In the genomic region with DNA sequence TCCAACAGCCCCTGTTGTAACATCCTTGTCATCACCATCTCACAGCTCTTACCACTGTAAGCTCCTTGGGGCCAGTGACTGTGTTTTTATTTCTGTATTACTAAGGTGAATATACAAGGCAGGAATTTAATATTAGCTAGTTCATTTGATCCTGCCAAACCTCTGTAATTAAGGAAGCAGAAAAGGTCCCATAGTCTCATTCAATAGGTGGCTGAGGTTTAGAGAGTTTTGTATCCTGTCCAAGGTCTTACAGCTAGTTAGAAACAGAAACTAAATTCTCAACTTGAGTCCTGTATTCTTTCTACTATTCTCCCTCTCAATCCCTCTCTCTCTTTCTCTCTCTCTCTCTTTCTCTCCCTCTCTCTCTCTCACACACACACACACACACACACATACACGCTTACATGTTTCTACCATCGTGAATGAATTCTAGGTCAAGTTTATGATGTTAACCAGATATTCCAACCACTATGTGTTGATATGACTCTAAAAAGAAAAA, we compare ENCODE assay signal across 8 cellular contexts. TPM values are rescaled to one million over a fixed set of nuclear protein-coding genes. Genes with fewer than 3 reads are reported as not detected.
A peak's percentile ranks its signal among the peaks of the same experiment; 100 is the strongest.
DNase-seq lines count a peak whose midpoint lies in the region; ATAC-seq and TF ChIP-seq lines count a peak whose summit lies in the region.

No MANE protein-coding gene starts in this region.

- H3K4me1 Mint-ChIP-seq in activated T-cell treated with anti-CD3 and anti-CD28 coated beads, Interleukin-2, amount 50 U/mL, for 72 hours (ENCODE audit: low read depth), result peaks cover 94% of the 10 kb centered on the region
- H3K4me1 Mint-ChIP-seq in activated T-helper 1 cell treated with anti-CD3 and anti-CD28 coated beads, Interleukin-12 subunit alpha, Interleukin-12 subunit beta, Interleukin-2, Interleukin-4 antibody, amounts not matched to agents 30 ng/mL and 10 ng/mL and 1 ng/mL, durations not matched to agents 14 hours and 24 hours and 36 hours (ENCODE audit: low read depth), result peaks cover 81% of the 10 kb centered on the region

- H3K27me3 Mint-ChIP-seq in activated T-cell treated with anti-CD3 and anti-CD28 coated beads, Interleukin-2, amount 50 U/mL, for 72 hours (ENCODE audit: low read depth), result no peaks in the 10 kb centered on the region
- peaks cover 2% of the 10 kb centered on the region for H3K27me3 Mint-ChIP-seq in activated T-helper 1 cell treated with anti-CD3 and anti-CD28 coated beads, Interleukin-12 subunit alpha, Interleukin-12 subunit beta, Interleukin-2, Interleukin-4 antibody, amounts not matched to agents 30 ng/mL and 10 ng/mL and 1 ng/mL, durations not matched to agents 14 hours and 24 hours and 36 hours (ENCODE audit: insufficient read depth)

- intact Hi-C loops in activated T-helper 1 cell treated with anti-CD3 and anti-CD28 coated beads, Interleukin-12 subunit alpha, Interleukin-12 subunit beta, Interleukin-2, Interleukin-4 antibody, amounts not matched to agents 30 ng/mL and 10 ng/mL and 1 ng/mL, durations not matched to agents 14 hours and 24 hours and 36 hours (cut with micrococcal nuclease), result loop anchor here (1.0 to 10.0 kb wide), 20 partner anchors 9 to 1585 kb away; a partner anchor contains a TSS
- intact Hi-C loops in testis (cut with DNase I; ENCODE audit: low total_unique reads), result no loop called here

- H3K4me1 ChIP-seq in testis (no peaks in the 10 kb centered on the region), HAP-1 (peaks cover 6% of the 10 kb centered on the region)

- H3K4me3 ChIP-seq in testis (peak overlapping the region; percentile 40 to 44), HAP-1 (no peak overlapping the region)

- peaks cover 2% of the 10 kb centered on the region in 2 donors for H3K36me3 Mint-ChIP-seq in activated T-cell treated with anti-CD3 and anti-CD28 coated beads, Interleukin-2, amount 50 U/mL, for 72 hours (ENCODE audit: insufficient read depth in 2 of 2)
- peaks cover 13% of the 10 kb centered on the region for H3K36me3 Mint-ChIP-seq in activated T-helper 1 cell treated with anti-CD3 and anti-CD28 coated beads, Interleukin-12 subunit alpha, Interleukin-12 subunit beta, Interleukin-2, Interleukin-4 antibody, amounts not matched to agents 30 ng/mL and 10 ng/mL and 1 ng/mL, durations not matched to agents 14 hours and 24 hours and 36 hours (ENCODE audit: low read depth)

- no peaks in the 10 kb centered on the region for H3K36me3 ChIP-seq in testis (ENCODE audit: low read depth, missing control alignments)
- H3K36me3 ChIP-seq in HAP-1 (replicated peaks), result no peaks in the 10 kb centered on the region

- ATAC-seq in activated T-cell treated with anti-CD3 and anti-CD28 coated beads, Interleukin-2, amount 50 U/mL, for 72 hours (replicated peaks in 1 of 2), result peak; percentile 30 to 44
- peak; percentile 28 for ATAC-seq in HG03103 (IDR thresholded peaks at IDR 0.05; ENCODE audit: low read depth, unreplicated experiment)

- peak overlapping the region in 1 of 2 donors; percentile 71 for H3K27ac ChIP-seq in testis

- no peak for TF ChIP-seq CTCF in testis (IDR thresholded peaks at IDR 0.05)

- H3K9me3 ChIP-seq in testis (no peaks in the 10 kb centered on the region), HAP-1 (no peaks in the 10 kb centered on the region)

- H3K27me3 ChIP-seq in testis, result no peaks in the 10 kb centered on the region
- H3K27me3 ChIP-seq in HAP-1 (ENCODE audit: low read depth), result no peaks in the 10 kb centered on the region

- H3K27ac Mint-ChIP-seq in activated T-cell treated with anti-CD3 and anti-CD28 coated beads, Interleukin-2, amount 50 U/mL, for 72 hours, result peak overlapping the region; percentile 97
- peak overlapping the region; percentile 98 for H3K27ac Mint-ChIP-seq in activated T-helper 1 cell treated with anti-CD3 and anti-CD28 coated beads, Interleukin-12 subunit alpha, Interleukin-12 subunit beta, Interleukin-2, Interleukin-4 antibody, amounts not matched to agents 30 ng/mL and 10 ng/mL and 1 ng/mL, durations not matched to agents 14 hours and 24 hours and 36 hours

- no peaks in the 10 kb centered on the region for H3K9me3 Mint-ChIP-seq in activated T-cell treated with anti-CD3 and anti-CD28 coated beads, Interleukin-2, amount 50 U/mL, for 72 hours
- no peaks in the 10 kb centered on the region for H3K9me3 Mint-ChIP-seq in activated T-helper 1 cell treated with anti-CD3 and anti-CD28 coated beads, Interleukin-12 subunit alpha, Interleukin-12 subunit beta, Interleukin-2, Interleukin-4 antibody, amounts not matched to agents 30 ng/mL and 10 ng/mL and 1 ng/mL, durations not matched to agents 14 hours and 24 hours and 36 hours

- H3K4me3 Mint-ChIP-seq in activated T-cell treated with anti-CD3 and anti-CD28 coated beads, Interleukin-2, amount 50 U/mL, for 72 hours, result peak overlapping the region; percentile 83 to 86
- H3K4me3 Mint-ChIP-seq in activated T-helper 1 cell treated with anti-CD3 and anti-CD28 coated beads, Interleukin-12 subunit alpha, Interleukin-12 subunit beta, Interleukin-2, Interleukin-4 antibody, amounts not matched to agents 30 ng/mL and 10 ng/mL and 1 ng/mL, durations not matched to agents 14 hours and 24 hours and 36 hours, result peak overlapping the region; percentile 89

- in situ Hi-C loops in HAP-1 (cut with MboI; ENCODE audit: low sequenced_read_pairs), result loop anchor here (25.0 kb wide), 1 partner anchor 982 kb away; no protein-coding TSS in a partner anchor

- 39 to 54% methylated on average over 2 of the region's 2 CpGs for WGBS in testis, 2 donors

- TF ChIP-seq POLR2A in testis (IDR thresholded peaks at IDR 0.05), result no peak

- peak; percentile 27 to 36 for DNase-seq in activated T-cell treated with anti-CD3 and anti-CD28 coated beads, Interleukin-2, amount 50 U/mL, for 72 hours
- DNase-seq in activated T-cell treated with anti-CD3 and anti-CD28 coated beads for 4 hours, result no peak
- no peak for DNase-seq in activated T-helper 1 cell treated with anti-CD3 and anti-CD28 coated beads, Interleukin-12 subunit alpha, Interleukin-12 subunit beta, Interleukin-2, Interleukin-4 antibody, amounts not matched to agents 30 ng/mL and 10 ng/mL and 1 ng/mL, durations not matched to agents 14 hours and 24 hours and 36 hours (ENCODE audit: low spot score)
- DNase-seq in kidney glomerular epithelial cell (lab: John Stamatoyannopoulos, UW), result peak; percentile 66
- DNase-seq in testis, result no peak
- DNase-seq in HAP-1 (ENCODE audit: low spot score in 2 of 2), result no peak
- DNase-seq in HuH-7 (ENCODE audit: low spot score), result no peak

RNA-seq across cellular contexts. Expression of a gene that starts 0.5 kb away (rescaled TPM):
- total RNA-seq in activated T-cell treated with anti-CD3 and anti-CD28 coated beads, Interleukin-2, amount 50 U/mL, for 72 hours, result 1 to 10 TPM; 6.3 to 10.0 TPM
- 7.3 and 7.6 TPM in 2 replicates for total RNA-seq in activated T-helper 1 cell treated with anti-CD3 and anti-CD28 coated beads, Interleukin-12 subunit alpha, Interleukin-12 subunit beta, Interleukin-2, Interleukin-4 antibody, amounts not matched to agents 30 ng/mL and 10 ng/mL and 1 ng/mL, durations not matched to agents 14 hours and 24 hours and 36 hours
- total RNA-seq in testis, result 1 to 10 TPM; 3.5 to 4.3 TPM
- polyA plus RNA-seq in testis (ENCODE audit: insufficient read depth, low read depth, low replicate concordance), result 11.8 TPM

RNA-seq across cellular contexts. Expression of a gene that starts 31.4 kb away (rescaled TPM):
- 10 to 100 TPM; 78.2 to 80.1 TPM for total RNA-seq in activated T-cell treated with anti-CD3 and anti-CD28 coated beads, Interleukin-2, amount 50 U/mL, for 72 hours
- total RNA-seq in activated T-helper 1 cell treated with anti-CD3 and anti-CD28 coated beads, Interleukin-12 subunit alpha, Interleukin-12 subunit beta, Interleukin-2, Interleukin-4 antibody, amounts not matched to agents 30 ng/mL and 10 ng/mL and 1 ng/mL, durations not matched to agents 14 hours and 24 hours and 36 hours, result 130 and 137 TPM in 2 replicates
- total RNA-seq in testis, result 10 to 100 TPM; 37.5 to 38.8 TPM
- polyA plus RNA-seq in testis (ENCODE audit: insufficient read depth, low read depth, low replicate concordance), result 24.8 TPM

Comparison
In these comparisons a context has a peak if more than half of its experiments do, and no peak if none do; other contexts are left out.
1. DNase-seq: peak in activated T-cell treated with anti-CD3 and anti-CD28 coated beads, Interleukin-2, amount 50 U/mL, for 72 hours (2 of 2) and kidney glomerular epithelial cell (single experiment); none in activated T-cell treated with anti-CD3 and anti-CD28 coated beads for 4 hours (single experiment), activated T-helper 1 cell treated with anti-CD3 and anti-CD28 coated beads, Interleukin-12 subunit alpha, Interleukin-12 subunit beta, Interleukin-2, Interleukin-4 antibody, amounts not matched to agents 30 ng/mL and 10 ng/mL and 1 ng/mL, durations not matched to agents 14 hours and 24 hours and 36 hours (single experiment), testis (single experiment), HAP-1 (0 of 2) and HuH-7 (single experiment).